ENCODE assay signal across 39 cellular contexts in genomic region chr18:10908760-10909159, GRCh38.
"Had no signal": no experiment of that assay in that cellular context is flagged by ENCODE, and none has a peak within 500 bp of the region (broad histone marks: within the 10 kb centered on the region; RNA-seq: fewer than 3 reads in every experiment).

No MANE protein-coding gene starts in this region.

- H3K4me3 ChIP-seq: adrenal gland, body of pancreas, breast epithelium had no signal

- FAIRE-seq: astrocyte had no signal

- H3K27me3 ChIP-seq: adrenal gland, body of pancreas, brain microvascular endothelial cell, breast epithelium had no signal

- H3K36me3 ChIP-seq: adrenal gland, brain microvascular endothelial cell, breast epithelium, WERI-Rb-1 had no signal

- H3K4me3 Mint-ChIP-seq: activated CD4-positive, alpha-beta memory T cell treated with anti-CD3 and anti-CD28 coated beads, Interleukin-2, amount 10 ng/mL, durations not matched to agents 7 days and 5 days; activated CD4-positive, alpha-beta T cell treated with anti-CD3 and anti-CD28 coated beads for 36 hours; activated CD4-positive, alpha-beta T cell treated with anti-CD3 and anti-CD28 coated beads, Interleukin-2, amount 10 ng/mL, durations not matched to agents 7 days and 5 days; activated CD8-positive, alpha-beta T cell treated with anti-CD3 and anti-CD28 coated beads, Interleukin-2, amount 10 ng/mL, durations not matched to agents 7 days and 5 days; activated naive CD4-positive, alpha-beta T cell treated with anti-CD3 and anti-CD28 coated beads for 36 hours; activated naive CD8-positive, alpha-beta T cell treated with anti-CD3 and anti-CD28 coated beads for 36 hours; activated T-cell treated with anti-CD3 and anti-CD28 coated beads, Interleukin-2, amount 50 U/mL, for 4 hours; activated T-cell treated with anti-CD3 and anti-CD28 coated beads, Interleukin-2, amount 50 U/mL, for 72 hours; activated T-helper 1 cell treated with anti-CD3 and anti-CD28 coated beads, Interleukin-12 subunit alpha, Interleukin-12 subunit beta, Interleukin-2, Interleukin-4 antibody, amounts not matched to agents 30 ng/mL and 10 ng/mL and 1 ng/mL, durations not matched to agents 14 hours and 24 hours and 36 hours; activated T-helper 17 cell treated with anti-CD3 and anti-CD28 coated beads, Interleukin-2, amount 50 U/mL, for 72 hours; T-helper 1 cell treated with Interleukin-12 subunit alpha and Interleukin-12 subunit beta and Interleukin-4 antibody, amounts not matched to agents 30 μg/mL and 1 μg/mL, for 36 hours; T-helper 2 cell treated with Interferon-gamma antibody and Interleukin-4, amounts not matched to agents 5 μg/mL and 100 μg/mL, for 36 hours; WTC11 had no signal

- DNase-seq: activated CD4-positive, alpha-beta memory T cell treated with anti-CD3 and anti-CD28 coated beads, Interleukin-2, amount 10 ng/mL, durations not matched to agents 7 days and 5 days; activated CD4-positive, alpha-beta T cell treated with anti-CD3 and anti-CD28 coated beads for 1 hour; activated CD4-positive, alpha-beta T cell treated with anti-CD3 and anti-CD28 coated beads for 36 hours; activated CD4-positive, alpha-beta T cell treated with anti-CD3 and anti-CD28 coated beads for 48 hours; activated CD4-positive, alpha-beta T cell treated with anti-CD3 and anti-CD28 coated beads, Interleukin-2, amount 10 ng/mL, durations not matched to agents 7 days and 5 days; activated CD4-positive, alpha-beta T cell treated with anti-CD3 and anti-CD28 coated beads, Interleukin-2, amount 50 U/mL, for 48 hours; activated CD4-positive, CD25-positive, alpha-beta regulatory T cell; activated CD8-positive, alpha-beta memory T cell treated with anti-CD3 and anti-CD28 coated beads for 24 hours; activated CD8-positive, alpha-beta memory T cell treated with anti-CD3 and anti-CD28 coated beads, Interleukin-2, amount 50 U/mL, for 4 hours; activated CD8-positive, alpha-beta T cell treated with anti-CD3 and anti-CD28 coated beads, Interleukin-2, amount 10 ng/mL, durations not matched to agents 7 days and 5 days; activated effector memory CD4-positive, alpha-beta T cell treated with anti-CD3 and anti-CD28 coated beads, Interleukin-2, amount 50 U/mL, for 16 hours; activated gamma-delta T cell treated with Interleukin-2 at 50 U/mL for 16 hours; activated naive CD4-positive, alpha-beta T cell; activated naive CD4-positive, alpha-beta T cell treated with anti-CD3 and anti-CD28 coated beads for 36 hours; activated naive CD4-positive, alpha-beta T cell treated with anti-CD3 and anti-CD28 coated beads, Interleukin-2, amount 50 U/mL, for 16 hours; activated naive CD8-positive, alpha-beta T cell treated with anti-CD3 and anti-CD28 coated beads for 36 hours; activated T-cell treated with anti-CD3 and anti-CD28 coated beads for 4 hours; activated T-cell treated with anti-CD3 and anti-CD28 coated beads, Interleukin-2, amount 50 U/mL, for 1 hour; activated T-cell treated with anti-CD3 and anti-CD28 coated beads, Interleukin-2, amount 50 U/mL, for 4 hours; activated T-cell treated with anti-CD3 and anti-CD28 coated beads, Interleukin-2, amount 50 U/mL, for 72 hours; adrenal gland; amniotic stem cell; aorta; body of pancreas; brain microvascular endothelial cell; central memory CD4-positive, alpha-beta T cell; T-helper 1 cell; T-helper 2 cell; T-helper 9 cell; WERI-Rb-1 had no signal

- H3K9me3 Mint-ChIP-seq: activated CD4-positive, alpha-beta memory T cell treated with anti-CD3 and anti-CD28 coated beads, Interleukin-2, amount 10 ng/mL, durations not matched to agents 7 days and 5 days; activated CD4-positive, alpha-beta T cell treated with anti-CD3 and anti-CD28 coated beads, Interleukin-2, amount 10 ng/mL, durations not matched to agents 7 days and 5 days; activated naive CD4-positive, alpha-beta T cell treated with anti-CD3 and anti-CD28 coated beads, Interleukin-2, amount 50 U/mL, for 72 hours; activated T-cell treated with anti-CD3 and anti-CD28 coated beads, Interleukin-2, amount 50 U/mL, for 4 hours; activated T-cell treated with anti-CD3 and anti-CD28 coated beads, Interleukin-2, amount 50 U/mL, for 72 hours; activated T-helper 1 cell treated with anti-CD3 and anti-CD28 coated beads, Interleukin-12 subunit alpha, Interleukin-12 subunit beta, Interleukin-2, Interleukin-4 antibody, amounts not matched to agents 30 ng/mL and 10 ng/mL and 1 ng/mL, durations not matched to agents 14 hours and 24 hours and 36 hours; activated T-helper 17 cell treated with anti-CD3 and anti-CD28 coated beads, Interleukin-2, amount 50 U/mL, for 72 hours; T-helper 1 cell treated with Interleukin-12 subunit alpha and Interleukin-12 subunit beta and Interleukin-4 antibody, amounts not matched to agents 30 μg/mL and 1 μg/mL, for 36 hours; T-helper 2 cell treated with Interferon-gamma antibody and Interleukin-4, amounts not matched to agents 5 μg/mL and 100 μg/mL, for 36 hours; WTC11 had no signal

- H3K36me3 Mint-ChIP-seq: activated naive CD4-positive, alpha-beta T cell treated with anti-CD3 and anti-CD28 coated beads, Interleukin-2, amount 50 U/mL, for 72 hours; activated naive CD8-positive, alpha-beta T cell treated with anti-CD3 and anti-CD28 coated beads for 36 hours; WTC11 had no signal

- H3K4me1 ChIP-seq: adrenal gland, body of pancreas, breast epithelium had no signal

- ATAC-seq: activated CD4-positive, alpha-beta T cell treated with anti-CD3 and anti-CD28 coated beads for 36 hours; activated CD4-positive, CD25-positive, alpha-beta regulatory T cell treated with anti-CD3 and anti-CD28 coated beads, Interleukin-2, amount 50 U/mL, for 24 hours; activated CD8-positive, alpha-beta T cell treated with anti-CD3 and anti-CD28 coated beads, Interleukin-2, amount 10 ng/mL, durations not matched to agents 7 days and 5 days; activated naive CD4-positive, alpha-beta T cell treated with anti-CD3 and anti-CD28 coated beads, Interleukin-2, amount 50 U/mL, for 72 hours; activated T-cell treated with anti-CD3 and anti-CD28 coated beads, Interleukin-2, amount 50 U/mL, for 4 hours; activated T-cell treated with anti-CD3 and anti-CD28 coated beads, Interleukin-2, amount 50 U/mL, for 72 hours; activated T-helper 17 cell treated with anti-CD3 and anti-CD28 coated beads, Interleukin-2, amount 50 U/mL, for 72 hours; body of pancreas; WTC11 had no signal

- H3K9me3 ChIP-seq: adrenal gland, body of pancreas, breast epithelium had no signal

- H3K27ac Mint-ChIP-seq: activated CD4-positive, alpha-beta memory T cell treated with anti-CD3 and anti-CD28 coated beads, Interleukin-2, amount 10 ng/mL, durations not matched to agents 7 days and 5 days; activated CD4-positive, alpha-beta T cell treated with anti-CD3 and anti-CD28 coated beads for 36 hours; activated CD4-positive, alpha-beta T cell treated with anti-CD3 and anti-CD28 coated beads, Interleukin-2, amount 10 ng/mL, durations not matched to agents 7 days and 5 days; activated CD8-positive, alpha-beta T cell treated with anti-CD3 and anti-CD28 coated beads, Interleukin-2, amount 10 ng/mL, durations not matched to agents 7 days and 5 days; activated naive CD4-positive, alpha-beta T cell treated with anti-CD3 and anti-CD28 coated beads for 36 hours; activated naive CD4-positive, alpha-beta T cell treated with anti-CD3 and anti-CD28 coated beads, Interleukin-2, amount 50 U/mL, for 72 hours; activated naive CD8-positive, alpha-beta T cell treated with anti-CD3 and anti-CD28 coated beads for 36 hours; activated T-cell treated with anti-CD3 and anti-CD28 coated beads, Interleukin-2, amount 50 U/mL, for 72 hours; activated T-helper 1 cell treated with anti-CD3 and anti-CD28 coated beads, Interleukin-12 subunit alpha, Interleukin-12 subunit beta, Interleukin-2, Interleukin-4 antibody, amounts not matched to agents 30 ng/mL and 10 ng/mL and 1 ng/mL, durations not matched to agents 14 hours and 24 hours and 36 hours; activated T-helper 17 cell treated with anti-CD3 and anti-CD28 coated beads, Interleukin-2, amount 50 U/mL, for 72 hours; T-helper 1 cell treated with Interleukin-12 subunit alpha and Interleukin-12 subunit beta and Interleukin-4 antibody, amounts not matched to agents 30 μg/mL and 1 μg/mL, for 36 hours; T-helper 2 cell treated with Interferon-gamma antibody and Interleukin-4, amounts not matched to agents 5 μg/mL and 100 μg/mL, for 36 hours; WTC11 had no signal

- H3K4me1 Mint-ChIP-seq: activated CD4-positive, alpha-beta memory T cell treated with anti-CD3 and anti-CD28 coated beads, Interleukin-2, amount 10 ng/mL, durations not matched to agents 7 days and 5 days; activated CD4-positive, alpha-beta T cell treated with anti-CD3 and anti-CD28 coated beads for 36 hours; activated CD4-positive, alpha-beta T cell treated with anti-CD3 and anti-CD28 coated beads, Interleukin-2, amount 10 ng/mL, durations not matched to agents 7 days and 5 days; activated naive CD8-positive, alpha-beta T cell treated with anti-CD3 and anti-CD28 coated beads for 36 hours; activated T-helper 17 cell treated with anti-CD3 and anti-CD28 coated beads, Interleukin-2, amount 50 U/mL, for 72 hours; WTC11 had no signal

- H3K27me3 Mint-ChIP-seq: activated CD4-positive, alpha-beta memory T cell treated with anti-CD3 and anti-CD28 coated beads, Interleukin-2, amount 10 ng/mL, durations not matched to agents 7 days and 5 days; activated CD4-positive, alpha-beta T cell treated with anti-CD3 and anti-CD28 coated beads, Interleukin-2, amount 10 ng/mL, durations not matched to agents 7 days and 5 days; activated naive CD8-positive, alpha-beta T cell treated with anti-CD3 and anti-CD28 coated beads for 36 hours had no signal

- H3K27ac ChIP-seq: adrenal gland, body of pancreas, brain microvascular endothelial cell, breast epithelium, WERI-Rb-1 had no signal
